ENCODE assay signal across 8 cellular contexts in genomic region chr4:1192091-1192492, GRCh38. TPM values are rescaled to one million over a fixed set of nuclear protein-coding genes. Genes with fewer than 3 reads are reported as not detected.
DNase-seq lines count a peak whose midpoint lies in the region; ATAC-seq and TF ChIP-seq lines count a peak whose summit lies in the region.

No MANE protein-coding gene starts in this region.

- TF ChIP-seq CTCF in adrenal gland (IDR thresholded peaks at IDR 0.05) (no peak), heart left ventricle (IDR thresholded peaks at IDR 0.05) (no peak)

- 15 to 32% (median 22%) methylated on average over 4 of the region's 4 CpGs for WGBS in adrenal gland, 4 donors
- 18 to 28% (median 24%) methylated on average over 1 to 4 of the region's 4 CpGs for WGBS in heart left ventricle, 4 donors

- no peaks in the 10 kb centered on the region for H3K9me3 ChIP-seq in adrenal gland (replicated peaks in 1 of 3)
- H3K9me3 ChIP-seq in heart left ventricle: no peaks in the 10 kb centered on the region

- no peak overlapping the region for H3K4me3 ChIP-seq in adrenal gland
- no peak overlapping the region for H3K4me3 ChIP-seq in heart left ventricle
- H3K4me3 ChIP-seq in rectal smooth muscle tissue (ENCODE audit: low read length): peak overlapping the region; percentile 11

- H3K27ac Mint-ChIP-seq in activated T-cell treated with anti-CD3 and anti-CD28 coated beads, Interleukin-2, amount 50 U/mL, for 24 hours: no peak overlapping the region

- H3K27ac ChIP-seq in adrenal gland (peak overlapping the region in 4 of 5 donors; percentile 55 to 90 (median 78)), heart left ventricle (peak overlapping the region; percentile 47 to 90 (median 84)), rectal smooth muscle tissue (ENCODE audit: low read depth, low read length) (peak overlapping the region; percentile 95)

- no peak overlapping the region for H3K9ac ChIP-seq in rectal smooth muscle tissue (ENCODE audit: low read length)

- peaks cover 3% of the 10 kb centered on the region for H3K36me3 Mint-ChIP-seq in activated T-cell treated with anti-CD3 and anti-CD28 coated beads, Interleukin-2, amount 50 U/mL, for 24 hours (ENCODE audit: low read depth)

- intact Hi-C loops in adrenal gland (cut with DNase I): no loop called here
- intact Hi-C loops in heart left ventricle (cut with DNase I): loop anchor here in 1 of 10 donors (2.0 kb wide), 1 partner anchor 19 kb away; the partner anchor contains the start of gene SPON2

- ATAC-seq in heart left ventricle: peak; percentile 92 to 97 (median 96)

- H3K4me3 Mint-ChIP-seq in activated T-cell treated with anti-CD3 and anti-CD28 coated beads, Interleukin-2, amount 50 U/mL, for 24 hours: no peak overlapping the region

- no peaks in the 10 kb centered on the region for H3K9me3 Mint-ChIP-seq in activated T-cell treated with anti-CD3 and anti-CD28 coated beads, Interleukin-2, amount 50 U/mL, for 24 hours

- DNase-seq in GM04504 (ENCODE audit: low read depth): peak; percentile 96
- DNase-seq in adrenal gland: peak; percentile 91 to 97 (median 96)
- DNase-seq in heart left ventricle: peak; percentile 83 to 93 (median 89)
- no peak for DNase-seq in GF-D8 (lab: John Stamatoyannopoulos, UW)
- DNase-seq in activated CD4-positive, CD25-positive, alpha-beta regulatory T cell (lab: John Stamatoyannopoulos, UW): no peak
- no peak for DNase-seq in activated T-cell treated with anti-CD3 and anti-CD28 coated beads, Interleukin-2, amount 50 U/mL, for 24 hours
- DNase-seq in stimulated activated CD4-positive, alpha-beta T cell treated with anti-CD3 and anti-CD28 coated beads, Interleukin-1b, Interleukin-23, amount 100 ng/mL, for 48 hours: no peak

- H3K27me3 Mint-ChIP-seq in activated T-cell treated with anti-CD3 and anti-CD28 coated beads, Interleukin-2, amount 50 U/mL, for 24 hours: no peaks in the 10 kb centered on the region

- H3K36me3 ChIP-seq in adrenal gland (replicated peaks in 1 of 2) (no peaks in the 10 kb centered on the region), heart left ventricle (no peaks in the 10 kb centered on the region), rectal smooth muscle tissue (ENCODE audit: control insufficient read depth, insufficient read depth, low read length) (no peaks in the 10 kb centered on the region)

- no peak for TF ChIP-seq POLR2A in adrenal gland (IDR thresholded peaks at IDR 0.05)
- no peak for TF ChIP-seq POLR2A in heart left ventricle (IDR thresholded peaks at IDR 0.05)

- H3K27me3 ChIP-seq in adrenal gland (no peaks in the 10 kb centered on the region), heart left ventricle (no peaks in the 10 kb centered on the region), rectal smooth muscle tissue (ENCODE audit: control insufficient read depth, insufficient read depth, low read length) (no peaks in the 10 kb centered on the region)

- H3K4me1 Mint-ChIP-seq in activated T-cell treated with anti-CD3 and anti-CD28 coated beads, Interleukin-2, amount 50 U/mL, for 24 hours (ENCODE audit: low read depth): peaks cover 4% of the 10 kb centered on the region

- H3K4me1 ChIP-seq in adrenal gland (replicated peaks in 1 of 2): peaks cover 26 to 29% of the 10 kb centered on the region in 2 donors
- H3K4me1 ChIP-seq in heart left ventricle: peaks cover 9 to 41% (median 31%) of the 10 kb centered on the region in 12 donors
- H3K4me1 ChIP-seq in rectal smooth muscle tissue (ENCODE audit: control insufficient read depth, insufficient read depth, low read length): peaks cover 23% of the 10 kb centered on the region

RNA-seq across cellular contexts. Expression of gene SPON2, which starts 19.7 kb away (rescaled TPM):
- total RNA-seq in adrenal gland (100 to 1,000 TPM in 3 of 8 donors, 10 to 100 TPM in 5; 23.9 to 206 (median 76.7) TPM), heart left ventricle (10 to 100 TPM in 7 of 9 donors, 1 to 10 TPM in 2; 8.8 to 36.3 (median 13.7) TPM)
- polyA plus RNA-seq in adrenal gland (10 to 100 TPM in 2 of 3 donors, 1 to 10 TPM in 1; 4.1 to 83.7 (median 28.4) TPM), heart left ventricle (10 to 100 TPM in 1 of 2 donors, 1 to 10 TPM in 1; 7.8 to 31.2 TPM)

RNA-seq across cellular contexts. Expression of gene CTBP1, which starts 56.8 kb away (rescaled TPM):
- 100 to 1,000 TPM; 143 to 293 (median 169) TPM for total RNA-seq in adrenal gland
- polyA plus RNA-seq in adrenal gland: 100 to 1,000 TPM in 2 of 3 donors, 10 to 100 TPM in 1; 45.7 to 172 (median 145) TPM
- total RNA-seq in heart left ventricle: 100 to 1,000 TPM; 105 to 165 (median 128) TPM
- polyA plus RNA-seq in heart left ventricle: 100 to 1,000 TPM in 1 of 2 donors, 10 to 100 TPM in 1; 92.0 to 148 TPM

Comparison
In these comparisons a context has a peak if more than half of its experiments do, and no peak if none do; other contexts are left out.
1. DNase-seq: peak in GM04504 (single experiment), adrenal gland (7 of 7) and heart left ventricle (5 of 5); none in GF-D8 (single experiment), activated CD4-positive, CD25-positive, alpha-beta regulatory T cell (0 of 4), activated T-cell treated with anti-CD3 and anti-CD28 coated beads, Interleukin-2, amount 50 U/mL, for 24 hours (single experiment) and stimulated activated CD4-positive, alpha-beta T cell treated with anti-CD3 and anti-CD28 coated beads, Interleukin-1b, Interleukin-23, amount 100 ng/mL, for 48 hours (single experiment).
2. Peak in every context shown above with its lines, with median percentiles within 50 percentile points of each other: H3K27ac ChIP-seq.